ENCODE assay signal across 8 cellular contexts in the genomic region with DNA sequence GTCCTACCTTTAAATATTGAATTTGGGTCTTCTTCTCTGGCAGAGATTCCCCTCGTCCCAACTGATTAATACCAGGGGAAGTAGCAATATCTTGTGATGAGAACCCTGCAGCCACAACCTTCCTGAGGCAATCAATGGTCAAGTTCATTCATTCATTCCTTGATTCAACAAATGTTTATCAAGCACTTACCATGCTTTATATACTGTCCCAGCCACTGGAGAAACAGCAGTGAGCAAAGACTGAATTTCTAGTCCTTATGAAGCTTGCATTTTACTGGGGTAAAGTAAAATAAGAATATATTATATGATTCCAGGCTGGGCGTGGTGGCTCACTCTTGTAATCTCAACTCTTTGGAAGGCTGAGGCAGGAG. TPM values are rescaled to one million over a fixed set of nuclear protein-coding genes. Genes with fewer than 3 reads are reported as not detected.
DNase-seq lines count a peak whose midpoint lies in the region; ATAC-seq, FAIRE-seq and TF ChIP-seq lines count a peak whose summit lies in the region.

No MANE protein-coding gene starts in this region.

- WGBS in suprapubic skin, result 50% methylated on average over 2 of the region's 2 CpGs

- POLR2A ChIA-PET in activated CD4-positive, alpha-beta T cell treated with anti-CD3 and anti-CD28 coated beads for 36 hours (lab: Charles Lee), result no interaction called here

- no peak for DNase-seq in activated CD4-positive, alpha-beta T cell treated with anti-CD3 and anti-CD28 coated beads for 36 hours
- no peak for DNase-seq in activated CD4-positive, alpha-beta T cell treated with anti-CD3 and anti-CD28 coated beads, Interleukin-2, amount 50 U/mL, for 48 hours
- DNase-seq in adipocyte (ENCODE audit: low read depth) (no peak), kidney (no peak), suprapubic skin (ENCODE audit: low spot score in 2 of 2) (no peak), AG20443 (ENCODE audit: low spot score) (no peak)

- peak overlapping the region; percentile 90 for H3K27ac Mint-ChIP-seq in activated CD4-positive, alpha-beta T cell treated with anti-CD3 and anti-CD28 coated beads for 36 hours

- intact Hi-C loops in activated CD4-positive, alpha-beta T cell treated with anti-CD3 and anti-CD28 coated beads for 36 hours (cut with DNase I, micrococcal nuclease), result loop anchor here (1.0 to 5.0 kb wide), 13 partner anchors 9 to 780 kb away; partner anchors contain the start of genes ATP2A2 (in 1 of the 2), C12orf76 (in 1 of the 2), FAM216A (in 1 of the 2) and GLTP (in 1 of the 2)
- intact Hi-C loops in kidney (cut with DNase I), result no loop called here

- CTCF ChIA-PET in activated CD4-positive, alpha-beta T cell treated with anti-CD3 and anti-CD28 coated beads for 36 hours (lab: Charles Lee), result interaction anchor here (0.6 to 1.2 kb wide), 2 partner anchors 29 to 566 kb away, joined by 3 read pairs; no protein-coding TSS in a partner anchor

- no peak for TF ChIP-seq POLR2A in suprapubic skin (IDR thresholded peaks at IDR 0.05)

- TF ChIP-seq CTCF in kidney (IDR thresholded peaks at IDR 0.05; ENCODE audit: borderline replicate concordance, extremely low read depth, insufficient read depth) (no peak), suprapubic skin (IDR thresholded peaks at IDR 0.05) (no peak)

- no peaks in the 10 kb centered on the region for H3K9me3 ChIP-seq in adipocyte (ENCODE audit: control insufficient read depth, low read length)
- H3K9me3 ChIP-seq in kidney (ENCODE audit: control insufficient read depth in 1 of 2, low read length in 2 of 2), result no peaks in the 10 kb centered on the region
- no peaks in the 10 kb centered on the region for H3K9me3 ChIP-seq in suprapubic skin

- H3K4me1 ChIP-seq in adipocyte (ENCODE audit: control insufficient read depth, insufficient read depth, low read length) (peaks cover 32% of the 10 kb centered on the region), kidney (ENCODE audit: control insufficient read depth in 1 of 2, insufficient read depth in 1 of 2, low read depth in 1 of 2, low read length in 2 of 2) (peaks cover 7 to 18% of the 10 kb centered on the region in 2 donors), suprapubic skin (peaks cover 45% of the 10 kb centered on the region)

- H3K9ac ChIP-seq in adipocyte (ENCODE audit: low read length) (peak overlapping the region; percentile 97), kidney (ENCODE audit: low read length in 2 of 2) (peak overlapping the region in 1 of 2 donors; percentile 88)

- peak overlapping the region; percentile 99 for H3K4me3 Mint-ChIP-seq in activated CD4-positive, alpha-beta T cell treated with anti-CD3 and anti-CD28 coated beads for 36 hours

- no peaks in the 10 kb centered on the region for H3K27me3 ChIP-seq in adipocyte (replicated peaks; ENCODE audit: control insufficient read depth, insufficient read depth, low read length)
- H3K27me3 ChIP-seq in suprapubic skin, result no peaks in the 10 kb centered on the region

- H3K36me3 ChIP-seq in adipocyte (ENCODE audit: control insufficient read depth, insufficient read depth, low read length, severe bottlenecking), result peaks cover 3% of the 10 kb centered on the region
- peaks cover 0 to 3% of the 10 kb centered on the region in 2 donors for H3K36me3 ChIP-seq in kidney (ENCODE audit: control insufficient read depth in 1 of 2, insufficient read depth in 2 of 2, low read length in 2 of 2)
- no peaks in the 10 kb centered on the region for H3K36me3 ChIP-seq in suprapubic skin

- no peak for FAIRE-seq in kidney (lab: Jason Lieb, UNC)

- H3K27me3 Mint-ChIP-seq in activated CD4-positive, alpha-beta T cell treated with anti-CD3 and anti-CD28 coated beads for 36 hours, result no peaks in the 10 kb centered on the region

- no peak for TF ChIP-seq EP300 in suprapubic skin (IDR thresholded peaks at IDR 0.05)

- ATAC-seq in activated CD4-positive, alpha-beta T cell treated with anti-CD3 and anti-CD28 coated beads for 36 hours, result no peak
- no peak for ATAC-seq in GM19395 (IDR thresholded peaks at IDR 0.05; ENCODE audit: unreplicated experiment)
- ATAC-seq in GM19467 (IDR thresholded peaks at IDR 0.05; ENCODE audit: unreplicated experiment), result no peak

- H3K4me3 ChIP-seq in adipocyte (ENCODE audit: low read length) (peak overlapping the region; percentile 90), kidney (ENCODE audit: low read length in 2 of 2) (peak overlapping the region; percentile 55 to 88), suprapubic skin (peak overlapping the region; percentile 89)

- no peaks in the 10 kb centered on the region for H3K9me3 Mint-ChIP-seq in activated CD4-positive, alpha-beta T cell treated with anti-CD3 and anti-CD28 coated beads for 36 hours (ENCODE audit: low read depth)

- H3K4me1 Mint-ChIP-seq in activated CD4-positive, alpha-beta T cell treated with anti-CD3 and anti-CD28 coated beads for 36 hours, result peaks cover 68% of the 10 kb centered on the region

- peaks cover 8% of the 10 kb centered on the region for H3K36me3 Mint-ChIP-seq in activated CD4-positive, alpha-beta T cell treated with anti-CD3 and anti-CD28 coated beads for 36 hours (ENCODE audit: low read depth)

- H3K27ac ChIP-seq in kidney (ENCODE audit: low read depth in 2 of 2, low read length in 2 of 2), result peak overlapping the region in 1 of 2 donors; percentile 13
- H3K27ac ChIP-seq in suprapubic skin, result peak overlapping the region; percentile 88

RNA-seq across cellular contexts. Expression of gene GIT2, which starts 0.3 kb away (rescaled TPM):
- total RNA-seq in activated CD4-positive, alpha-beta T cell treated with anti-CD3 and anti-CD28 coated beads for 36 hours, result 10 to 100 TPM; 50.2 to 58.2 TPM
- total RNA-seq in kidney (46.2 TPM), suprapubic skin (10 to 100 TPM; 19.4 to 60.6 (median 35.0) TPM)
- 10.4 TPM for polyA plus RNA-seq in kidney (ENCODE audit: insufficient read depth, low read depth, low replicate concordance)

RNA-seq across cellular contexts. Expression of gene ANKRD13A, which starts 2.8 kb away (rescaled TPM):
- 10 to 100 TPM; 38.2 to 39.8 TPM for total RNA-seq in activated CD4-positive, alpha-beta T cell treated with anti-CD3 and anti-CD28 coated beads for 36 hours
- total RNA-seq in kidney, result 68.0 TPM
- polyA plus RNA-seq in kidney (ENCODE audit: insufficient read depth, low read depth, low replicate concordance), result 23.2 TPM
- 100 to 1,000 TPM; 104 to 161 (median 114) TPM for total RNA-seq in suprapubic skin

RNA-seq across cellular contexts. Expression of gene C12orf76, which starts 51.9 kb away (rescaled TPM):
- total RNA-seq in activated CD4-positive, alpha-beta T cell treated with anti-CD3 and anti-CD28 coated beads for 36 hours, result 10 to 100 TPM; 10.2 to 10.5 TPM
- 14.6 TPM for total RNA-seq in kidney
- polyA plus RNA-seq in kidney (ENCODE audit: insufficient read depth, low read depth, low replicate concordance), result 15.8 TPM
- 10 to 100 TPM in 3 of 4 donors, 1 to 10 TPM in 1; 7.9 to 16.2 (median 10.6) TPM for total RNA-seq in suprapubic skin
